In genomic region chr3:143090486-143090885, GRCh38 we compare ENCODE assay signal across 1 cellular context.
TF ChIP-seq lines count a peak whose summit lies in the region.

No MANE protein-coding gene starts in this region.

TF ChIP-seq in WTC11, 78 proteins besides CTCF, POLR2A, EP300 and RAD21 (continued from another document):
- TF ChIP-seq ARID4B (CRISPR knock-in tag; IDR thresholded peaks at IDR 0.05; ENCODE audit: borderline replicate concordance) (no peak), IRF1 (CRISPR knock-in tag; IDR thresholded peaks at IDR 0.05) (no peak), ZNF396 (CRISPR knock-in tag; IDR thresholded peaks at IDR 0.05; ENCODE audit: borderline replicate concordance) (no peak), TCF7 (CRISPR knock-in tag; IDR thresholded peaks at IDR 0.05; ENCODE audit: low read depth) (no peak), ERG (CRISPR knock-in tag; IDR thresholded peaks at IDR 0.05) (no peak), ZNF416 (CRISPR knock-in tag; IDR thresholded peaks at IDR 0.05) (no peak), E2F4 (CRISPR knock-in tag; IDR thresholded peaks at IDR 0.05; ENCODE audit: borderline replicate concordance, low read depth) (no peak), OVOL2 (CRISPR knock-in tag; IDR thresholded peaks at IDR 0.05; ENCODE audit: borderline replicate concordance) (no peak), TEAD1 (CRISPR knock-in tag; IDR thresholded peaks at IDR 0.05) (no peak)
